In the genomic region with DNA sequence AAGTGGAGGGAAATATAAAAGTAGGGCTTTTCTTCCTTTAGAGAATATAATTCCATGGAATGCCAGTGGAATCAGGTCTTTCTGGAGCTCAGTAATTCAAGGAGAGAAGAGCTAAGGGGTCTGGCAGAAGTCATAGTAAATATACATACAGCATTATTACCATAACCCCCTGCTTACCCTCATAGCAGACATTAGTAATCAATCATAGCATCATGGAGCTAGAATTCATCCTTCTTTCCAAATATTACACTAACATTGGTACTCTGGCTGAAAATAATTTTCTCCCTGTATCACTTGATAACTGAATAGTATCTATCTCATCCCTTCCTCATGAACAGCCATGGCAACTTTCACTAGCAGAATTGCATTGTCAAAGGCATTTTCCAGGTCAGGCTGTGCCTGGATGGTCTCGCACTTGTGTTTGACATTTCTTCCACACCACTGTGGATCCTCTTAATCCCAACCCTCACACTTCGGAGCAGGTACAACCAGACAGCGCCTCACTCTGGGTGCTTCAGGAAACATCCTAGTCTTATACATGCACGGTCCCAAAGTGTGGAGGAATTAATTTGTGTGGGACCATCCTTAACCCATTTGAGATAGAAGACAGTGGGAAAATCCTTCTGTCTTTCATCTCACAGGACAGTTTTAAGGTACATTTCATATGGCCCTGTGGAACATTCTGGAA, we compare ENCODE assay signal across 15 cellular contexts.
DNase-seq lines count a peak whose midpoint lies in the region; ATAC-seq and TF ChIP-seq lines count a peak whose summit lies in the region.
"Had no signal": no experiment of that assay in that cellular context is flagged by ENCODE, and none has a peak within 500 bp of the region (broad histone marks: within the 10 kb centered on the region; RNA-seq: fewer than 3 reads in every experiment).

No MANE protein-coding gene starts in this region.

- H3K27ac ChIP-seq in GM23338 (ENCODE audit: low read depth) = no peak overlapping the region
- H3K27ac ChIP-seq in subcutaneous abdominal adipose tissue (ENCODE audit: low read depth, low read length) = peak overlapping the region; percentile 69

- TF ChIP-seq CTCF in GM23338 (conservative IDR thresholded peaks at IDR 0.05; ENCODE audit: low read depth in 2 of 2) (peak; percentile 74 to 92), fibroblast of pulmonary artery (IDR thresholded peaks at IDR 0.05; ENCODE audit: low read length, missing control alignments) (peak; percentile 43)

- ATAC-seq in GM23338 (peak; percentile 86), HG02938 (IDR thresholded peaks at IDR 0.05; ENCODE audit: unreplicated experiment) (no peak)
- no peak for ATAC-seq in effector memory CD8-positive, alpha-beta T cell (replicated peaks)

- no peaks in the 10 kb centered on the region for H3K79me2 ChIP-seq in GM23338 (replicated peaks; ENCODE audit: insufficient read depth)

- H3K4me1 Mint-ChIP-seq in GM23338 = peaks cover 8% of the 10 kb centered on the region
- peaks cover 0 to 1% of the 10 kb centered on the region in 2 donors for H3K4me1 Mint-ChIP-seq in effector memory CD8-positive, alpha-beta T cell (ENCODE audit: low read depth in 2 of 2)
- H3K4me1 Mint-ChIP-seq: activated naive CD8-positive, alpha-beta T cell treated with anti-CD3 and anti-CD28 coated beads, Interleukin-2, amount 10 ng/mL, durations not matched to agents 7 days and 5 days had no signal

- no peaks in the 10 kb centered on the region for H3F3A ChIP-seq in GM23338 (replicated peaks; ENCODE audit: low read depth)

- no peak overlapping the region for H3K9ac ChIP-seq in subcutaneous abdominal adipose tissue (ENCODE audit: low read length in 5 of 5)

- no peak overlapping the region for H2AFZ ChIP-seq in GM23338

- H3K36me3 ChIP-seq in GM23338 (ENCODE audit: insufficient read depth) = no peaks in the 10 kb centered on the region
- H3K36me3 ChIP-seq in subcutaneous abdominal adipose tissue (ENCODE audit: control insufficient read depth in 5 of 5, insufficient read depth in 5 of 5, low read length in 5 of 5) = no peaks in the 10 kb centered on the region
- H3K36me3 ChIP-seq: heart left ventricle, stomach had no signal

- no peak overlapping the region for H3K27ac Mint-ChIP-seq in GM23338
- H3K27ac Mint-ChIP-seq in effector memory CD8-positive, alpha-beta T cell = no peak overlapping the region
- H3K27ac Mint-ChIP-seq: activated naive CD8-positive, alpha-beta T cell treated with anti-CD3 and anti-CD28 coated beads, Interleukin-2, amount 10 ng/mL, durations not matched to agents 7 days and 5 days had no signal

- H3K27me3 Mint-ChIP-seq in GM23338 (ENCODE audit: insufficient read depth, low read depth, poor library complexity) = peaks cover 4% of the 10 kb centered on the region
- H3K27me3 Mint-ChIP-seq in effector memory CD8-positive, alpha-beta T cell = peaks cover 6 to 45% of the 10 kb centered on the region in 2 donors
- H3K27me3 Mint-ChIP-seq: memory B cell had no signal

- H3K4me1 ChIP-seq in GM23338 (ENCODE audit: insufficient read depth) (0 out of 2 replicates have a peak, but pooled peaks cover 3% of the 10 kb centered on the region), subcutaneous abdominal adipose tissue (ENCODE audit: control insufficient read depth in 5 of 5, insufficient read depth in 5 of 5, low read length in 5 of 5) (peaks cover 1 to 36% (median 28%) of the 10 kb centered on the region in 5 donors)

- H3K9me3 ChIP-seq in subcutaneous abdominal adipose tissue (ENCODE audit: control insufficient read depth in 5 of 5, low read length in 5 of 5) = no peaks in the 10 kb centered on the region
- H3K9me3 ChIP-seq: heart left ventricle, stomach had no signal

- H3K4me3 ChIP-seq in GM23338 (no peak overlapping the region), fibroblast of pulmonary artery (replicated peaks; ENCODE audit: low read depth, low read length) (no peak overlapping the region), subcutaneous abdominal adipose tissue (ENCODE audit: low read depth in 1 of 5, low read length in 5 of 5) (no peak overlapping the region)
- H3K4me3 ChIP-seq: heart left ventricle, stomach had no signal

- no peaks in the 10 kb centered on the region for H3K27me3 ChIP-seq in GM23338 (ENCODE audit: insufficient read depth)
- no peaks in the 10 kb centered on the region for H3K27me3 ChIP-seq in subcutaneous abdominal adipose tissue (ENCODE audit: control insufficient read depth in 5 of 5, insufficient read depth in 4 of 5, low read length in 5 of 5)
- H3K27me3 ChIP-seq: heart left ventricle, stomach had no signal

- no peaks in the 10 kb centered on the region for H3K36me3 Mint-ChIP-seq in GM23338 (ENCODE audit: low read depth)
- H3K36me3 Mint-ChIP-seq in effector memory CD8-positive, alpha-beta T cell (ENCODE audit: insufficient read depth) = no peaks in the 10 kb centered on the region
- H3K36me3 Mint-ChIP-seq: activated naive CD8-positive, alpha-beta T cell treated with anti-CD3 and anti-CD28 coated beads, Interleukin-2, amount 10 ng/mL, durations not matched to agents 7 days and 5 days; memory B cell had no signal

- no peak overlapping the region for H3K4me3 Mint-ChIP-seq in GM23338
- H3K4me3 Mint-ChIP-seq in effector memory CD8-positive, alpha-beta T cell = no peak overlapping the region
- H3K4me3 Mint-ChIP-seq: activated naive CD8-positive, alpha-beta T cell treated with anti-CD3 and anti-CD28 coated beads, Interleukin-2, amount 10 ng/mL, durations not matched to agents 7 days and 5 days; memory B cell had no signal

- no peaks in the 10 kb centered on the region for H4K20me1 ChIP-seq in GM23338 (replicated peaks; ENCODE audit: insufficient read depth)

- in situ Hi-C loops in SK-MEL-5 (cut with HindIII; ENCODE audit: low pct_unique_long_range_greater_than_20kb, low sequenced_read_pairs) = loop anchor here (25.0 kb wide), 1 partner anchor 268 kb away; no protein-coding TSS in a partner anchor

- H3K9me3 Mint-ChIP-seq in GM23338 = no peaks in the 10 kb centered on the region
- H3K9me3 Mint-ChIP-seq in effector memory CD8-positive, alpha-beta T cell = no peaks in the 10 kb centered on the region
- H3K9me3 Mint-ChIP-seq: activated naive CD8-positive, alpha-beta T cell treated with anti-CD3 and anti-CD28 coated beads, Interleukin-2, amount 10 ng/mL, durations not matched to agents 7 days and 5 days; memory B cell had no signal

- H3K9me2 ChIP-seq in GM23338 (ENCODE audit: insufficient read depth) = no peaks in the 10 kb centered on the region

- peak; percentile 76 for DNase-seq in GM23338 (ENCODE audit: low spot score)
- peak; percentile 68 for DNase-seq in SK-MEL-5 (ENCODE audit: low read depth, low spot score)
- peak; percentile 49 for DNase-seq in fibroblast of pulmonary artery (ENCODE audit: low read depth)
- DNase-seq in cerebellum (ENCODE audit: low spot score) = no peak
- no peak for DNase-seq in effector memory CD8-positive, alpha-beta T cell
- DNase-seq: activated CD8-positive, alpha-beta memory T cell treated with anti-CD3 and anti-CD28 coated beads, Interleukin-2, amount 50 U/mL, for 48 hours; activated naive CD8-positive, alpha-beta T cell treated with anti-CD3 and anti-CD28 coated beads, Interleukin-2, amount 10 ng/mL, durations not matched to agents 7 days and 5 days; Calu3; heart left ventricle; SHP77; stimulated activated CD4-positive, alpha-beta T cell treated with anti-CD3 and anti-CD28 coated beads, Interleukin-4, amount 100 ng/mL, for 24 hours had no signal

- H3K4me2 ChIP-seq in GM23338 = no peak overlapping the region

TF ChIP-seq in GM23338, 12 proteins besides CTCF, POLR2A, EP300 and RAD21:
- TF ChIP-seq ZNF331 (CRISPR knock-in tag; IDR thresholded peaks at IDR 0.05; ENCODE audit: low read depth) = no peak
- no peak for TF ChIP-seq EZH2phosphoT487 (IDR thresholded peaks at IDR 0.05; ENCODE audit: unreplicated experiment)
- TF ChIP-seq, protein P1, sequence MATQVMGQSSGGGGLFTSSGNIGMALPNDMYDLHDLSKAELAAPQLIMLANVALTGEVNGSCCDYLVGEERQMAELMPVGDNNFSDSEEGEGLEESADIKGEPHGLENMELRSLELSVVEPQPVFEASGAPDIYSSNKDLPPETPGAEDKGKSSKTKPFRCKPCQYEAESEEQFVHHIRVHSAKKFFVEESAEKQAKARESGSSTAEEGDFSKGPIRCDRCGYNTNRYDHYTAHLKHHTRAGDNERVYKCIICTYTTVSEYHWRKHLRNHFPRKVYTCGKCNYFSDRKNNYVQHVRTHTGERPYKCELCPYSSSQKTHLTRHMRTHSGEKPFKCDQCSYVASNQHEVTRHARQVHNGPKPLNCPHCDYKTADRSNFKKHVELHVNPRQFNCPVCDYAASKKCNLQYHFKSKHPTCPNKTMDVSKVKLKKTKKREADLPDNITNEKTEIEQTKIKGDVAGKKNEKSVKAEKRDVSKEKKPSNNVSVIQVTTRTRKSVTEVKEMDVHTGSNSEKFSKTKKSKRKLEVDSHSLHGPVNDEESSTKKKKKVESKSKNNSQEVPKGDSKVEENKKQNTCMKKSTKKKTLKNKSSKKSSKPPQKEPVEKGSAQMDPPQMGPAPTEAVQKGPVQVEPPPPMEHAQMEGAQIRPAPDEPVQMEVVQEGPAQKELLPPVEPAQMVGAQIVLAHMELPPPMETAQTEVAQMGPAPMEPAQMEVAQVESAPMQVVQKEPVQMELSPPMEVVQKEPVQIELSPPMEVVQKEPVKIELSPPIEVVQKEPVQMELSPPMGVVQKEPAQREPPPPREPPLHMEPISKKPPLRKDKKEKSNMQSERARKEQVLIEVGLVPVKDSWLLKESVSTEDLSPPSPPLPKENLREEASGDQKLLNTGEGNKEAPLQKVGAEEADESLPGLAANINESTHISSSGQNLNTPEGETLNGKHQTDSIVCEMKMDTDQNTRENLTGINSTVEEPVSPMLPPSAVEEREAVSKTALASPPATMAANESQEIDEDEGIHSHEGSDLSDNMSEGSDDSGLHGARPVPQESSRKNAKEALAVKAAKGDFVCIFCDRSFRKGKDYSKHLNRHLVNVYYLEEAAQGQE (IDR thresholded peaks at IDR 0.05; ENCODE audit: unreplicated experiment) = no peak
- no peak for TF ChIP-seq POLR2AphosphoS5 (IDR thresholded peaks at IDR 0.05; ENCODE audit: low read depth)
- TF ChIP-seq STAT1 (IDR thresholded peaks at IDR 0.05; ENCODE audit: unreplicated experiment) = no peak
- no peak for TF ChIP-seq JUNB (IDR thresholded peaks at IDR 0.05; ENCODE audit: unreplicated experiment)
- TF ChIP-seq, protein P2, sequence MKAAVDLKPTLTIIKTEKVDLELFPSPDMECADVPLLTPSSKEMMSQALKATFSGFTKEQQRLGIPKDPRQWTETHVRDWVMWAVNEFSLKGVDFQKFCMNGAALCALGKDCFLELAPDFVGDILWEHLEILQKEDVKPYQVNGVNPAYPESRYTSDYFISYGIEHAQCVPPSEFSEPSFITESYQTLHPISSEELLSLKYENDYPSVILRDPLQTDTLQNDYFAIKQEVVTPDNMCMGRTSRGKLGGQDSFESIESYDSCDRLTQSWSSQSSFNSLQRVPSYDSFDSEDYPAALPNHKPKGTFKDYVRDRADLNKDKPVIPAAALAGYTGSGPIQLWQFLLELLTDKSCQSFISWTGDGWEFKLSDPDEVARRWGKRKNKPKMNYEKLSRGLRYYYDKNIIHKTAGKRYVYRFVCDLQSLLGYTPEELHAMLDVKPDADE (IDR thresholded peaks at IDR 0.05) = no peak

Comparison
In these comparisons a context has a peak if more than half of its experiments do, and no peak if none do; other contexts are left out.
1. DNase-seq: peak in GM23338 (single experiment), SK-MEL-5 (single experiment) and fibroblast of pulmonary artery (single experiment); none in cerebellum (single experiment) and effector memory CD8-positive, alpha-beta T cell (0 of 3).